Comparison of ENCODE assay signal across 2 cellular contexts in the genomic region with DNA sequence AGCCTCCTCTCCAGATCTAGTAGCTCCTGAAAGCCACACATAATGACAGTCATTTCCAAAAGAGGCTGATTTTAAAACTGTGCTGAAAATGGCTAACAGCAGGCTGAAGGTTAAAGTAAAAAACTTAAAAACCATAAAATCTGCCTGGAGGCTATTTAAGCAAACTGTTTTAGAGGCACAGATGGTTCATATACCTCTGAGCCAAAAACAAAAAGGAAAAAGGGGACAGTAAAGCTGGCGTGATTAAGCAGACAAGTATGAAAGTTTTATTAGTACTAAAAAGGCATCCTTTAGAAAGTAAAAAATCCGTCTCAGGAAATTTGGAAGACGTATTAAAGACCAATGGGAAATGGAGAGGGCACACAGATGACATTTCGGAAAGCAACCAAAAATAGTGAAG.
TF ChIP-seq lines count a peak whose summit lies in the region.

No MANE protein-coding gene starts in this region.

TF ChIP-seq in HEK293, 187 proteins besides CTCF, POLR2A, EP300 and RAD21 (continued from another document):
- TF ChIP-seq, protein P1, sequence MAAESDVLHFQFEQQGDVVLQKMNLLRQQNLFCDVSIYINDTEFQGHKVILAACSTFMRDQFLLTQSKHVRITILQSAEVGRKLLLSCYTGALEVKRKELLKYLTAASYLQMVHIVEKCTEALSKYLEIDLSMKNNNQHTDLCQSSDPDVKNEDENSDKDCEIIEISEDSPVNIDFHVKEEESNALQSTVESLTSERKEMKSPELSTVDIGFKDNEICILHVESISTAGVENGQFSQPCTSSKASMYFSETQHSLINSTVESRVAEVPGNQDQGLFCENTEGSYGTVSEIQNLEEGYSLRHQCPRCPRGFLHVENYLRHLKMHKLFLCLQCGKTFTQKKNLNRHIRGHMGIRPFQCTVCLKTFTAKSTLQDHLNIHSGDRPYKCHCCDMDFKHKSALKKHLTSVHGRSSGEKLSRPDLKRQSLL (tag by site-specific recombination; IDR thresholded peaks at IDR 0.05), result no peak
- TF ChIP-seq, protein P2, sequence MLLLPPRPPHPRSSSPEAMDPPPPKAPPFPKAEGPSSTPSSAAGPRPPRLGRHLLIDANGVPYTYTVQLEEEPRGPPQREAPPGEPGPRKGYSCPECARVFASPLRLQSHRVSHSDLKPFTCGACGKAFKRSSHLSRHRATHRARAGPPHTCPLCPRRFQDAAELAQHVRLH (tag by site-specific recombination; IDR thresholded peaks at IDR 0.05), result no peak
- TF ChIP-seq FEZF1 (tag by site-specific recombination; IDR thresholded peaks at IDR 0.05), result 0 out of 2 replicates have a peak, but pooled peaks have one; percentile 32

TF ChIP-seq in neural cell, 6 proteins besides CTCF, POLR2A, EP300 and RAD21 (continued from another document):
- TF ChIP-seq SMC3 (conservative IDR thresholded peaks at IDR 0.05; ENCODE audit: poor library complexity) (no peak), EZH2 (IDR thresholded peaks at IDR 0.05; ENCODE audit: borderline replicate concordance, insufficient read depth, low read length, poor library complexity, severe bottlenecking) (no peak), MXI1 (conservative IDR thresholded peaks at IDR 0.05; ENCODE audit: poor library complexity, severe bottlenecking) (no peak)
